18 cellular contexts compared by ENCODE assay signal in the genomic region with DNA sequence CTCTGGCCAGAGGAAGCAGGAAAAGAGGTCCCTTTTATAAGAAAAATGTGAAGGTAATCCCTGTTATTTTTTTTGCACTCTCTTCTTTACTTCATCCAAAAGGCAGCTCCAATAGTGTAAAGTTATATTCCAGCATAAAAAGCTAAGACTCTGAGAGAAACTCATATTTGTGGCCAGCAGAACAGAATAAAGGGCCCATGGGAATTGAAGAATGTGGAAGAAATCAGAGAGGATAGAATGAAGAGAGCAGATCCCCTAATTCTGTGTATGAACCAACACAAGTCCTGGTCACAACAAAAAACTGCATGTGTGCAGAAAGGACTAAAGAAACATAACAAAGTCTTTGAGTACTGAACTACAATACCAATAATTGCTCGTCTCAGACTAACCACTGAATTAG. TPM values are rescaled to one million over a fixed set of nuclear protein-coding genes. Genes with fewer than 3 reads are reported as not detected.
DNase-seq lines count a peak whose midpoint lies in the region; TF ChIP-seq lines count a peak whose summit lies in the region.
"Had no signal": no experiment of that assay in that cellular context is flagged by ENCODE, and none has a peak within 500 bp of the region (broad histone marks: within the 10 kb centered on the region; RNA-seq: fewer than 3 reads in every experiment).

No MANE protein-coding gene starts in this region.

- peak overlapping the region; percentile 81; the same call in 1 of the 2 replicates for H3K27ac Mint-ChIP-seq in HFFc6
- H3K27ac Mint-ChIP-seq: B cell had no signal

- no peaks in the 10 kb centered on the region for H3K79me1 ChIP-seq in mesenchymal stem cell (replicated peaks; ENCODE audit: low read length, poor library complexity, severe bottlenecking)

- no peaks in the 10 kb centered on the region for H3K36me3 Mint-ChIP-seq in HFFc6 (ENCODE audit: low read depth)

- POLR2A ChIA-PET in SK-N-SH (lab: Yijun Ruan, JAX): no interaction called here

- H4K91ac ChIP-seq in mesenchymal stem cell (ENCODE audit: low read length): no peak overlapping the region

- H3K23ac ChIP-seq in mesenchymal stem cell (ENCODE audit: low read length in 2 of 2): no peak overlapping the region

- no peaks in the 10 kb centered on the region for H3K36me3 ChIP-seq in mesenchymal stem cell (ENCODE audit: control insufficient read depth in 1 of 2, insufficient read depth in 2 of 2, low read depth in 1 of 2, low read length in 2 of 2)
- H3K36me3 ChIP-seq in SK-N-SH (replicated peaks in 1 of 2; ENCODE audit: control insufficient read depth in 1 of 2, insufficient read depth in 2 of 2, low read length in 1 of 2): no peaks in the 10 kb centered on the region
- H3K36me3 ChIP-seq: HAP-1, Peyer's patch had no signal

- H3K4me2 ChIP-seq in mesenchymal stem cell (ENCODE audit: low read length, poor library complexity, severe bottlenecking): no peak overlapping the region
- no peak overlapping the region for H3K4me2 ChIP-seq in SK-N-SH

- peaks cover 67% of the 10 kb centered on the region for H3K4me1 Mint-ChIP-seq in HFFc6 (ENCODE audit: low read depth)
- H3K4me1 Mint-ChIP-seq: B cell had no signal

- H3K9ac ChIP-seq in mesenchymal stem cell (ENCODE audit: low read length): peak overlapping the region; percentile 82
- H3K9ac ChIP-seq in SK-N-SH: no peak overlapping the region

- no peak for TF ChIP-seq RAD21 in SK-N-SH (IDR thresholded peaks at IDR 0.05; ENCODE audit: low read length)

- peak overlapping the region in 1 of 2 experiments; percentile 45 for H3K4me3 ChIP-seq in mesenchymal stem cell (ENCODE audit: insufficient read depth in 1 of 2, low read depth in 1 of 2, low read length in 2 of 2)
- H3K4me3 ChIP-seq in SK-N-SH (ENCODE audit: low read depth in 2 of 2, low read length in 1 of 2): no peak overlapping the region
- H3K4me3 ChIP-seq: HAP-1, Peyer's patch had no signal

- H2BK12ac ChIP-seq in mesenchymal stem cell (ENCODE audit: low read length in 2 of 2): no peak overlapping the region

- no peak for TF ChIP-seq CTCF in HFFc6 (IDR thresholded peaks at IDR 0.05)
- no peak for TF ChIP-seq CTCF in SK-N-SH (IDR thresholded peaks at IDR 0.05)

- CTCF ChIA-PET in SK-N-SH (lab: Yijun Ruan, JAX): no interaction called here

- DNase-seq in HFFc6 (no peak), fibroblast of gingiva (ENCODE audit: low read depth) (peak; percentile 13), mesenchymal stem cell (no peak), NCI-H510A (lab: John Stamatoyannopoulos, UW) (no peak), EL (no peak), SK-N-SH (no peak), hippocampal formation (lab: John Stamatoyannopoulos, UW) (no peak)
- DNase-seq: DMS79, IMR-90, NCI-H1694, NCI-H2081, NCI-H2171, NCI-H526, Peyer's patch had no signal

- TF ChIP-seq EP300 in SK-N-SH (IDR thresholded peaks at IDR 0.05; ENCODE audit: borderline replicate concordance in 1 of 2, low read depth in 1 of 2, low read length in 1 of 2): no peak

- H3K79me2 ChIP-seq in SK-N-SH (ENCODE audit: insufficient read depth): no peaks in the 10 kb centered on the region

- H4K8ac ChIP-seq in mesenchymal stem cell (ENCODE audit: low read length): no peak overlapping the region

- H3K27me3 Mint-ChIP-seq in HFFc6 (ENCODE audit: insufficient read depth): no peaks in the 10 kb centered on the region
- H3K27me3 Mint-ChIP-seq: B cell had no signal

- H3K4me1 ChIP-seq in mesenchymal stem cell (ENCODE audit: control insufficient read depth, insufficient read depth, low read depth, low read length) (no peaks in the 10 kb centered on the region), SK-N-SH (ENCODE audit: control insufficient read depth in 1 of 2, insufficient read depth in 2 of 2, low read depth in 1 of 2, low read length in 1 of 2) (no peaks in the 10 kb centered on the region)
- H3K4me1 ChIP-seq: Peyer's patch had no signal

- peaks cover 6% of the 10 kb centered on the region for H3F3A ChIP-seq in SK-N-SH (replicated peaks; ENCODE audit: insufficient read depth)

- no peak overlapping the region for H2BK5ac ChIP-seq in mesenchymal stem cell (ENCODE audit: low read depth, low read length, poor library complexity, severe bottlenecking)

- H4K20me1 ChIP-seq in SK-N-SH (ENCODE audit: insufficient read depth): no peaks in the 10 kb centered on the region

- peak overlapping the region; percentile 79; the same call in 1 of the 2 replicates for H3K4me3 Mint-ChIP-seq in HFFc6
- H3K4me3 Mint-ChIP-seq: B cell had no signal

- WGBS in mesenchymal stem cell: 64% methylated on average over 1 of the region's 1 CpG
- 50% methylated on average over 1 of the region's 1 CpG for WGBS in SK-N-SH (ENCODE audit: low lambda C conversion rate)

- H3K18ac ChIP-seq in mesenchymal stem cell (ENCODE audit: low read depth in 1 of 2, low read length in 2 of 2): no peak overlapping the region

- H3K4ac ChIP-seq in mesenchymal stem cell (ENCODE audit: low read depth in 1 of 2, low read length in 2 of 2): no peak overlapping the region

- H3K27ac ChIP-seq in mesenchymal stem cell (ENCODE audit: low read length, poor library complexity, severe bottlenecking) (no peak overlapping the region), SK-N-SH (ENCODE audit: low read depth in 2 of 2, low read length in 1 of 2) (no peak overlapping the region)
- H3K27ac ChIP-seq: Peyer's patch had no signal

- H3K9me3 ChIP-seq in mesenchymal stem cell (ENCODE audit: control insufficient read depth, low read length) (no peaks in the 10 kb centered on the region), SK-N-SH (no peaks in the 10 kb centered on the region)
- H3K9me3 ChIP-seq: HAP-1, Peyer's patch had no signal

- no peak overlapping the region for H2BK15ac ChIP-seq in mesenchymal stem cell (ENCODE audit: low read depth, poor library complexity, severe bottlenecking)

- H3K27me3 ChIP-seq in mesenchymal stem cell (ENCODE audit: control insufficient read depth in 1 of 2, insufficient read depth in 1 of 2, low read length in 2 of 2) (no peaks in the 10 kb centered on the region), SK-N-SH (ENCODE audit: insufficient read depth) (no peaks in the 10 kb centered on the region)
- H3K27me3 ChIP-seq: Peyer's patch had no signal

- H2AK5ac ChIP-seq in mesenchymal stem cell (ENCODE audit: low read length, severe bottlenecking): no peak overlapping the region

- H3K14ac ChIP-seq in mesenchymal stem cell (ENCODE audit: low read length in 2 of 2): no peak overlapping the region

- H2BK120ac ChIP-seq in mesenchymal stem cell (ENCODE audit: low read depth, low read length): no peak overlapping the region

- H3K9me2 ChIP-seq in SK-N-SH: no peaks in the 10 kb centered on the region

- no peaks in the 10 kb centered on the region for H3K9me3 Mint-ChIP-seq in HFFc6

- no peak overlapping the region for H2AFZ ChIP-seq in mesenchymal stem cell (ENCODE audit: low read depth, low read length)
- no peak overlapping the region for H2AFZ ChIP-seq in SK-N-SH (ENCODE audit: low read depth)

TF ChIP-seq in SK-N-SH, 30 proteins besides CTCF, POLR2A, EP300 and RAD21:
- TF ChIP-seq POLR2AphosphoS5 (IDR thresholded peaks at IDR 0.05; ENCODE audit: low read depth, low read length): no peak
- TF ChIP-seq TCF12 (IDR thresholded peaks at IDR 0.05): no peak
- TF ChIP-seq NRF1 (IDR thresholded peaks at IDR 0.05; ENCODE audit: low read depth, low read length): no peak

RNA-seq across cellular contexts. Expression of a gene that starts 22.3 kb away (rescaled TPM):
- 1 to 10 TPM; 5.3 to 8.0 (median 5.9) TPM for total RNA-seq in HFFc6 (2021; fragmentation: NEBNext Ultra II Directional; extraction: Animal tissue kit (Norgen Biotek cat#: 25700))
- 1.6 TPM for polyA plus RNA-seq in mesenchymal stem cell (2013, experiment 1 of 2)
- polyA plus RNA-seq in mesenchymal stem cell (2013, experiment 2 of 2): 1.7 TPM
- polyA plus RNA-seq in SK-N-SH (2012; rRNA removed): 1.7 and 2.7 TPM in 2 replicates
- 2.5 and 2.9 TPM in 2 replicates for polyA plus RNA-seq in SK-N-SH (2012; cell fraction: cytosol; rRNA removed)
- 2.1 and 5.0 TPM in 2 replicates for polyA plus RNA-seq in SK-N-SH (2012; cell fraction: nucleus; rRNA removed)
- total RNA-seq: M059J, OCI-LY7 had no signal
